Comparison of ENCODE assay signal across 11 cellular contexts in genomic region chr2:97951155-97951670, GRCh38. TPM values are rescaled to one million over a fixed set of nuclear protein-coding genes. Genes with fewer than 3 reads are reported as not detected.
DNase-seq lines count a peak whose midpoint lies in the region; ATAC-seq, FAIRE-seq and TF ChIP-seq lines count a peak whose summit lies in the region.
"Had no signal": no experiment of that assay in that cellular context is flagged by ENCODE, and none has a peak within 500 bp of the region (broad histone marks: within the 10 kb centered on the region; RNA-seq: fewer than 3 reads in every experiment).

No MANE protein-coding gene starts in this region.

- POLR2A ChIA-PET in GM12878 (lab: Charles Lee) = interaction anchor here (0.6 to 2.3 kb wide), 7 partner anchors 15 to 64 kb away, joined by 3 to 10 read pairs (median 3); no protein-coding TSS in a partner anchor

- no peaks in the 10 kb centered on the region for H3K27me3 ChIP-seq in GM12878 (replicated peaks in 1 of 2; ENCODE audit: control insufficient read depth in 2 of 2, insufficient read depth in 2 of 2, low read length in 1 of 2)

- RAD21 ChIA-PET in GM12878 (lab: Charles Lee; ENCODE audit: unreplicated experiment) = interaction anchor here (1.1 to 4.9 kb wide), 14 partner anchors 11 to 145 kb away, joined by 3 to 28 read pairs (median 6); no protein-coding TSS in a partner anchor

- no peaks in the 10 kb centered on the region for H3K9me3 Mint-ChIP-seq in natural killer cell treated with Interleukin-12 subunit alpha and Interleukin-12 subunit beta and Interleukin-15 and Interleukin-18, amount 100 ng/mL, for 72 hours

- H3K4me1 ChIP-seq in GM12878 (ENCODE audit: control insufficient read depth, insufficient read depth, low read length) = peaks cover 38% of the 10 kb centered on the region

- WGBS in GM12878 (ENCODE audit: insufficient coverage, insufficient replicate concordance, low lambda C conversion rate, missing lambda C conversion rate) = 3% methylated on average over 2 of the region's 2 CpGs

- no peak for FAIRE-seq in GM12878 (lab: Jason Lieb, UNC)

- H3K79me2 ChIP-seq in GM12878 (ENCODE audit: control insufficient read depth, insufficient read depth, low read length) = peaks cover 63% of the 10 kb centered on the region

- no peaks in the 10 kb centered on the region; a peak in 1 of 4 replicates for H3K36me3 ChIP-seq in GM12878 (ENCODE audit: control insufficient read depth in 2 of 2, insufficient read depth in 2 of 2, low read length in 1 of 2)

- H3K27ac Mint-ChIP-seq in natural killer cell treated with Interleukin-12 subunit alpha and Interleukin-12 subunit beta and Interleukin-15 and Interleukin-18, amount 100 ng/mL, for 72 hours = peak overlapping the region in 1 of 2 donors; percentile 69

- ATAC-seq in HG02678 (IDR thresholded peaks at IDR 0.05; ENCODE audit: unreplicated experiment) (peak; percentile 58), GM12878 (peak; percentile 83), HG02973 (IDR thresholded peaks at IDR 0.05; ENCODE audit: unreplicated experiment) (no peak)
- ATAC-seq in natural killer cell treated with Interleukin-12 subunit alpha and Interleukin-12 subunit beta and Interleukin-15 and Interleukin-18, amount 100 ng/mL, for 72 hours = peak; percentile 80 to 88

- no peak for TF ChIP-seq POLR2A in GM12878 (IDR thresholded peaks at IDR 0.05; ENCODE audit: low read depth, low read length)

- no peak overlapping the region for H2AFZ ChIP-seq in GM12878 (ENCODE audit: control insufficient read depth, low read depth, low read length)

- H3K27me3 Mint-ChIP-seq in natural killer cell treated with Interleukin-12 subunit alpha and Interleukin-12 subunit beta and Interleukin-15 and Interleukin-18, amount 100 ng/mL, for 72 hours = no peaks in the 10 kb centered on the region

- H3K36me3 Mint-ChIP-seq in natural killer cell treated with Interleukin-12 subunit alpha and Interleukin-12 subunit beta and Interleukin-15 and Interleukin-18, amount 100 ng/mL, for 72 hours = no peaks in the 10 kb centered on the region

- peaks cover 56 to 73% of the 10 kb centered on the region in 2 donors for H3K4me1 Mint-ChIP-seq in natural killer cell treated with Interleukin-12 subunit alpha and Interleukin-12 subunit beta and Interleukin-15 and Interleukin-18, amount 100 ng/mL, for 72 hours (ENCODE audit: low read depth in 2 of 2)

- no peak for TF ChIP-seq EP300 in GM12878 (IDR thresholded peaks at IDR 0.05; ENCODE audit: borderline replicate concordance in 1 of 2, control insufficient read depth in 1 of 2, low read depth in 2 of 2, low read length in 2 of 2)

- CTCF ChIA-PET in GM12878 (lab: Yijun Ruan, JAX) = interaction anchor here (1.0 to 4.2 kb wide), 3 partner anchors 15 to 144 kb away, joined by 3 to 13 read pairs (median 3); no protein-coding TSS in a partner anchor

- no peak for TF ChIP-seq RAD21 in GM12878 (IDR thresholded peaks at IDR 0.05; ENCODE audit: insufficient read depth, low read depth, low read length)

- H3K27ac ChIP-seq in GM12878 (ENCODE audit: control insufficient read depth, insufficient read depth) = peak overlapping the region; percentile 24

- peaks cover 4% of the 10 kb centered on the region; the same call in 2 of the 3 replicates for H3K9me3 ChIP-seq in GM12878 (replicated peaks; ENCODE audit: control insufficient read depth, insufficient read depth, low read length)

- H4K20me1 ChIP-seq in GM12878 (ENCODE audit: control insufficient read depth, insufficient read depth) = peaks cover 2% of the 10 kb centered on the region; the same call in 1 of the 2 replicates

- no TSS peak for BruUV-seq in GM12878 (replicated peaks; lab: Mats Ljungman, UMichigan)

- TF ChIP-seq CTCF in GM12878 (IDR thresholded peaks at IDR 0.05 in 2 of 3, conservative IDR thresholded peaks at IDR 0.05 in 1 of 3; ENCODE audit: control insufficient read depth in 2 of 3, extremely low read depth in 1 of 3, insufficient read depth in 1 of 3, low read depth in 3 of 3, low read length in 3 of 3) = no peak

- H3K9ac ChIP-seq in GM12878 (ENCODE audit: control insufficient read depth, insufficient read depth, low read length) = no peak overlapping the region; the same call in 1 of the 2 replicates

- H3K4me3 ChIP-seq in GM12878 = no peak overlapping the region

- H3K4me2 ChIP-seq in GM12878 (ENCODE audit: control insufficient read depth, insufficient read depth) = peak overlapping the region; percentile 49; the same call in 1 of the 2 replicates

- in situ Hi-C loops in GM12878 (cut with MboI) = no loop called here

- peak; percentile 33 for DNase-seq in EL
- no peak for DNase-seq in GM12878 (ENCODE audit: low read depth, low spot score)
- DNase-seq in natural killer cell treated with Interleukin-12 subunit alpha and Interleukin-12 subunit beta and Interleukin-15 and Interleukin-18, amount 100 ng/mL, for 72 hours (ENCODE audit: low spot score) = no peak
- DNase-seq in epidermal melanocyte (ENCODE audit: insufficient read length, low spot score) = no peak
- no peak for DNase-seq in iPS-NIHi7 (ENCODE audit: extremely low spot score)
- no peak for DNase-seq in HuH-7.5 (ENCODE audit: low spot score)
- DNase-seq: DMS153; Karpas-422; stimulated activated CD4-positive, alpha-beta T cell treated with anti-CD3 and anti-CD28 coated beads, Interleukin-2, amount 100 ng/mL, for 24 hours had no signal

- no peak overlapping the region for H3K4me3 Mint-ChIP-seq in natural killer cell treated with Interleukin-12 subunit alpha and Interleukin-12 subunit beta and Interleukin-15 and Interleukin-18, amount 100 ng/mL, for 72 hours

- SMC1A ChIA-PET in GM12878 (lab: Charles Lee; ENCODE audit: uncharacterized antibody, unreplicated experiment) = interaction anchor here (0.8 to 6.2 kb wide), 15 partner anchors 8 to 536 kb away, joined by 3 to 36 read pairs (median 5); no protein-coding TSS in a partner anchor

- intact Hi-C loops in GM12878 (cut with micrococcal nuclease; ENCODE audit: unreplicated experiment) = loop anchor here (2.0 to 10.0 kb wide), 2 partner anchors 42 to 434 kb away; no protein-coding TSS in a partner anchor

TF ChIP-seq in GM12878, 131 proteins besides CTCF, POLR2A, EP300 and RAD21 (continues in another document):
- TF ChIP-seq EED (IDR thresholded peaks at IDR 0.05; ENCODE audit: low read depth) = peak; percentile 40
- no peak for TF ChIP-seq FOXM1 (IDR thresholded peaks at IDR 0.05; ENCODE audit: low read depth, low read length)
- 0 out of 2 replicates have a peak, but pooled peaks have one; percentile 70 for TF ChIP-seq ZNF592 (IDR thresholded peaks at IDR 0.05)
- no peak for TF ChIP-seq TCF3 (IDR thresholded peaks at IDR 0.05; ENCODE audit: borderline replicate concordance, insufficient read depth, low read depth, low read length)

RNA-seq across cellular contexts. Expression of gene TMEM131, which starts 44.5 kb away (rescaled TPM):
- 305 and 317 TPM in 2 replicates for total RNA-seq in GM12878 (2013; cell fraction: nucleolus; rRNA removed)
- 17.0 and 17.3 TPM in 2 replicates for total RNA-seq in GM12878 (2014; rRNA removed)
- 24.1 and 24.4 TPM in 2 replicates for total RNA-seq in GM12878 (2014; rRNA removed; fragmentation: Illumina TruSeq; extraction: Trizol)
- total RNA-seq in GM12878 (2021) = 46.8 and 48.2 TPM in 2 replicates
- 17.6 TPM for polyA plus RNA-seq in GM12878 (2011; ENCODE audit: low read depth)
- polyA plus RNA-seq in GM12878 (2011; rRNA removed) = 24.0 and 28.9 TPM in 2 replicates
- 15.7 and 18.7 TPM in 2 replicates for polyA plus RNA-seq in GM12878 (2011; cell fraction: cytosol; rRNA removed)
- 85.3 and 85.6 TPM in 2 replicates for polyA plus RNA-seq in GM12878 (2011; cell fraction: nucleus; rRNA removed)
- 26.0 and 29.7 TPM in 2 replicates for polyA plus RNA-seq in GM12878 (2012)
- polyA plus RNA-seq in GM12878 (2014; fragmentation: Illumina TruSeq; extraction: Trizol) = 47.3 and 65.5 TPM in 2 replicates
- polyA plus RNA-seq in GM12878 (2014; fragmentation: Nextera tagmentation; extraction: Ambion mirVana) = 1 to 10 TPM; 6.0 to 8.1 TPM
- 27.7 and 30.3 TPM in 2 replicates for polyA plus RNA-seq in GM12878 (2014; rRNA removed)
- polyA plus RNA-seq in GM12878 (2016; fragmentation: Nextera tagmentation; extraction: Ambion mirVana) = 10 to 100 TPM in 1 of 2 experiments, 1 to 10 TPM in 1; 8.4 to 22.3 TPM
- 39.7 and 51.5 TPM in 2 replicates for polyA minus RNA-seq in GM12878 (2011; rRNA and poly(A)+ RNA removed)
- 13.6 and 20.6 TPM in 2 replicates for polyA minus RNA-seq in GM12878 (2011; cell fraction: cytosol; rRNA and poly(A)+ RNA removed)
- polyA minus RNA-seq in GM12878 (2011; cell fraction: nucleus; rRNA and poly(A)+ RNA removed) = 61.7 and 86.0 TPM in 2 replicates
- total RNA-seq in natural killer cell treated with Interleukin-12 subunit alpha and Interleukin-12 subunit beta and Interleukin-15 and Interleukin-18, amount 100 ng/mL, for 72 hours = 10 to 100 TPM; 44.6 to 47.3 TPM
